7 cellular contexts compared by ENCODE assay signal in the genomic region with DNA sequence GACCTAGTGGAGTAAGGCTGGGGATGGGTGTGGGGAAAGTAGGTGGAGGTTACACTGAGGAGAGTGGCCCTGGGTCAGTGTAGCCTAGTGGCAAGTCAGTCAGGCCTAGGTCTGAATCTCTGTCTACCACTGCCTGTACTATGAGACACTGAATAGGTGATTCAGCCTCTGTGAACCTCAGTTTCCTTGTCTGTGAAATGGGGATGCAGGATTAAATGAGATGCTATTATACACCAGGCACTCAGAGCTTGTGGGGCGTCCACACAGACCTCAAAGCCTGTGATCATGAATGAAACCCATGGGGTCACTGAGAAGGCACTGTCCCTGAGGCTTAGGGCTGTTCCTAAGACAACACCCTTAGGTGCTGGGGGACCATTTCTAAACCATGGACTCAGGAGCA. TPM values are rescaled to one million over a fixed set of nuclear protein-coding genes. Genes with fewer than 3 reads are reported as not detected.
"Had no signal": no experiment of that assay in that cellular context is flagged by ENCODE, and none has a peak within 500 bp of the region (broad histone marks: within the 10 kb centered on the region; RNA-seq: fewer than 3 reads in every experiment).

No MANE protein-coding gene starts in this region.

RNA-seq across cellular contexts. Expression of gene CD8B2, which starts 11.4 kb away (rescaled TPM):
- total RNA-seq: GM23248, GM23338, H1, H4, H7, H9, HFFc6 had no signal
- polyA plus RNA-seq: GM23248 had no signal

RNA-seq across cellular contexts. Expression of gene RGPD3, which starts 30.3 kb away (rescaled TPM):
- total RNA-seq: H4 had no signal
